Comparison of ENCODE assay signal across 18 cellular contexts in genomic region chr12:113480336-113480688, GRCh38. TPM values are rescaled to one million over a fixed set of nuclear protein-coding genes. Genes with fewer than 3 reads are reported as not detected.
"Had no signal": no experiment of that assay in that cellular context is flagged by ENCODE, and none has a peak within 500 bp of the region (broad histone marks: within the 10 kb centered on the region; RNA-seq: fewer than 3 reads in every experiment).

No MANE protein-coding gene starts in this region.

- H3K9me3 ChIP-seq: esophagus squamous epithelium, left lung, mucosa of descending colon, neutrophil, SK-N-SH, thyroid gland had no signal

- H3K36me3 ChIP-seq: esophagus squamous epithelium, left lung, neutrophil, thyroid gland had no signal

- DNase-seq: cortex of kidney; effector CD4-positive, alpha-beta T cell; esophagus squamous epithelium; kidney; left lung; stimulated activated CD4-positive, alpha-beta T cell treated with anti-CD3 and anti-CD28 coated beads, Interleukin-1b, Interleukin-23, amount 100 ng/mL, for 48 hours had no signal

- H3K79me2 ChIP-seq: parathyroid adenoma had no signal

- H3K27ac Mint-ChIP-seq: T-cell had no signal

- H3K9ac ChIP-seq: parathyroid adenoma, SK-N-SH had no signal

- H3K4me1 ChIP-seq: left lung, parathyroid adenoma, thyroid gland had no signal

- H3K9me3 Mint-ChIP-seq: activated T-helper 2 cell treated with anti-CD3 and anti-CD28 coated beads, Interferon-gamma antibody, Interleukin-2, Interleukin-4, amounts not matched to agents 10 μg/mL and 5 μg/mL and 100 μg/mL, durations not matched to agents 14 hours and 24 hours and 36 hours had no signal

- ATAC-seq: activated naive CD4-positive, alpha-beta T cell treated with anti-CD3 and anti-CD28 coated beads, Interleukin-2, amount 50 U/mL, for 72 hours; mucosa of descending colon; naive thymus-derived CD4-positive, alpha-beta T cell had no signal

- H3K4me3 ChIP-seq: esophagus squamous epithelium, left lung, mucosa of descending colon, thyroid gland had no signal

- H3K27ac ChIP-seq: esophagus squamous epithelium, left lung, neutrophil, parathyroid adenoma, thyroid gland had no signal

- H3K36me3 Mint-ChIP-seq: T-cell had no signal

RNA-seq across cellular contexts. Expression of gene LHX5, which starts 8.6 kb away (rescaled TPM):
- total RNA-seq: activated naive CD4-positive, alpha-beta T cell treated with anti-CD3 and anti-CD28 coated beads, Interleukin-2, amount 50 U/mL, for 72 hours; activated T-helper 2 cell treated with anti-CD3 and anti-CD28 coated beads, Interferon-gamma antibody, Interleukin-2, Interleukin-4, amounts not matched to agents 10 μg/mL and 5 μg/mL and 100 μg/mL, durations not matched to agents 14 hours and 24 hours and 36 hours; endothelial cell of umbilical vein; esophagus squamous epithelium; fibroblast of villous mesenchyme; glomerular endothelial cell; kidney; left lung; mucosa of descending colon; naive thymus-derived CD4-positive, alpha-beta T cell; T-cell had no signal
- polyA plus RNA-seq: endothelial cell of umbilical vein; naive thymus-derived CD4-positive, alpha-beta T cell; SK-N-SH had no signal

RNA-seq across cellular contexts. Expression of gene SDSL, which starts 58.1 kb away (rescaled TPM):
- polyA plus RNA-seq: naive thymus-derived CD4-positive, alpha-beta T cell had no signal
